25 cellular contexts compared by ENCODE assay signal in genomic region chr4:125497861-125498260, GRCh38.
"Had no signal": no experiment of that assay in that cellular context is flagged by ENCODE, and none has a peak within 500 bp of the region (broad histone marks: within the 10 kb centered on the region; RNA-seq: fewer than 3 reads in every experiment).

No MANE protein-coding gene starts in this region.

- H3K27ac ChIP-seq: colonic mucosa, coronary artery, dorsolateral prefrontal cortex, epithelial cell of prostate, esophagus muscularis mucosa, esophagus squamous epithelium, foreskin keratinocyte, gastrocnemius medialis, gastroesophageal sphincter, heart left ventricle, heart right ventricle, hepatocyte had no signal

- H3K79me2 ChIP-seq: hepatocyte had no signal

- ATAC-seq: effector memory CD8-positive, alpha-beta T cell; esophagus mucosa; foreskin keratinocyte; gastrocnemius medialis; gastroesophageal sphincter; heart left ventricle; heart right ventricle had no signal

- H3K4me3 ChIP-seq: colonic mucosa, coronary artery, dorsolateral prefrontal cortex, esophagus muscularis mucosa, esophagus squamous epithelium, gastrocnemius medialis, gastroesophageal sphincter, heart left ventricle, heart right ventricle, hepatocyte had no signal

- H3K36me3 ChIP-seq: colonic mucosa, esophagus muscularis mucosa, esophagus squamous epithelium, gastrocnemius medialis, gastroesophageal sphincter, heart left ventricle, heart right ventricle had no signal

- DNase-seq: colonic mucosa; cortex of kidney; dermis blood vessel endothelial cell; dorsolateral prefrontal cortex; effector CD4-positive, alpha-beta T cell; effector CD8-positive, alpha-beta T cell; effector memory CD4-positive, alpha-beta T cell; effector memory CD8-positive, alpha-beta T cell; endodermal cell; erythroblast; esophagus squamous epithelium; foreskin fibroblast; foreskin keratinocyte; foreskin melanocyte; gastrocnemius medialis; glutamatergic neuron; head of caudate nucleus; heart left ventricle; heart right ventricle had no signal

- H3K4me1 ChIP-seq: colonic mucosa, esophagus muscularis mucosa, esophagus squamous epithelium, foreskin keratinocyte, gastrocnemius medialis, gastroesophageal sphincter, heart left ventricle had no signal

- H3K9me3 ChIP-seq: colonic mucosa, esophagus muscularis mucosa, esophagus squamous epithelium, gastrocnemius medialis, gastroesophageal sphincter, heart left ventricle, heart right ventricle had no signal

- H2AFZ ChIP-seq: hepatocyte had no signal

- H3K27me3 ChIP-seq: colonic mucosa, dorsolateral prefrontal cortex, esophagus muscularis mucosa, esophagus squamous epithelium, foreskin keratinocyte, gastrocnemius medialis, gastroesophageal sphincter, heart left ventricle, heart right ventricle, hepatocyte had no signal

- H3K4me2 ChIP-seq: hepatocyte had no signal
